ENCODE assay signal across 12 cellular contexts in genomic region chr3:152278674-152279427, GRCh38. TPM values are rescaled to one million over a fixed set of nuclear protein-coding genes. Genes with fewer than 3 reads are reported as not detected.
DNase-seq lines count a peak whose midpoint lies in the region; ATAC-seq lines count a peak whose summit lies in the region.
"Had no signal": no experiment of that assay in that cellular context is flagged by ENCODE, and none has a peak within 500 bp of the region (broad histone marks: within the 10 kb centered on the region; RNA-seq: fewer than 3 reads in every experiment).

No MANE protein-coding gene starts in this region.

- H3K9me3 Mint-ChIP-seq in activated naive CD8-positive, alpha-beta T cell treated with anti-CD3 and anti-CD28 coated beads, Interleukin-2, amount 10 ng/mL, durations not matched to agents 7 days and 5 days = no peaks in the 10 kb centered on the region

- H3K27ac Mint-ChIP-seq in activated naive CD8-positive, alpha-beta T cell treated with anti-CD3 and anti-CD28 coated beads, Interleukin-2, amount 10 ng/mL, durations not matched to agents 7 days and 5 days = peak overlapping the region; percentile 69

- no peak overlapping the region for H3K9ac ChIP-seq in muscle layer of colon (ENCODE audit: low read length)

- intact Hi-C loops in aorta (cut with DNase I) = loop anchor here (10.0 kb wide), 2 partner anchors 46 to 166 kb away; no protein-coding TSS in a partner anchor

- no peaks in the 10 kb centered on the region for H3K36me3 ChIP-seq in muscle layer of colon (ENCODE audit: insufficient read depth, low read length)
- no peaks in the 10 kb centered on the region for H3K36me3 ChIP-seq in aorta (ENCODE audit: control insufficient read depth in 1 of 2, insufficient read depth in 2 of 2, low read length in 1 of 2)

- no peaks in the 10 kb centered on the region for H3K27me3 Mint-ChIP-seq in activated naive CD8-positive, alpha-beta T cell treated with anti-CD3 and anti-CD28 coated beads, Interleukin-2, amount 10 ng/mL, durations not matched to agents 7 days and 5 days

- H3K27me3 ChIP-seq in muscle layer of colon (ENCODE audit: control insufficient read depth in 1 of 2, insufficient read depth in 2 of 2, low read length in 2 of 2) (no peaks in the 10 kb centered on the region), aorta (ENCODE audit: control insufficient read depth in 1 of 2, insufficient read depth in 2 of 2, low read length in 1 of 2) (no peaks in the 10 kb centered on the region)
- H3K27me3 ChIP-seq: body of pancreas had no signal

- peaks cover 80% of the 10 kb centered on the region for H3K4me1 ChIP-seq in muscle layer of colon (ENCODE audit: insufficient read depth, low read length)
- peaks cover 7 to 8% of the 10 kb centered on the region in 2 donors for H3K4me1 ChIP-seq in aorta (ENCODE audit: control insufficient read depth in 1 of 2, insufficient read depth in 2 of 2, low read length in 2 of 2)

- POLR2A ChIA-PET in activated naive CD8-positive, alpha-beta T cell treated with anti-CD3 and anti-CD28 coated beads, Interleukin-2, amount 10 ng/mL, durations not matched to agents 7 days and 5 days (lab: Charles Lee) = interaction anchor here (1.2 to 3.9 kb wide), 3 partner anchors 9 to 76 kb away, joined by 4 to 26 read pairs (median 5); partner anchors contain the start of gene MBNL1

- peak; percentile 13 for ATAC-seq in activated naive CD8-positive, alpha-beta T cell treated with anti-CD3 and anti-CD28 coated beads, Interleukin-2, amount 10 ng/mL, durations not matched to agents 7 days and 5 days (ENCODE audit: low read depth)
- ATAC-seq in aorta (ENCODE audit: low FRiP score) = no peak
- ATAC-seq: body of pancreas had no signal

- H3K27ac ChIP-seq in muscle layer of colon (ENCODE audit: low read depth, low read length) = peak overlapping the region; percentile 53
- H3K27ac ChIP-seq in aorta (ENCODE audit: low read depth in 1 of 2, low read length in 2 of 2) = peak overlapping the region; percentile 67 to 71

- H3K9me3 ChIP-seq in muscle layer of colon (ENCODE audit: low read length) (no peaks in the 10 kb centered on the region), aorta (ENCODE audit: control insufficient read depth, low read length) (no peaks in the 10 kb centered on the region)
- H3K9me3 ChIP-seq: body of pancreas had no signal

- peak; percentile 44 for DNase-seq in stimulated activated CD4-positive, alpha-beta T cell treated with anti-CD3 and anti-CD28 coated beads, Interleukin-4, amount 100 ng/mL, for 24 hours
- no peak for DNase-seq in stimulated activated CD4-positive, alpha-beta T cell treated with anti-CD3 and anti-CD28 coated beads, Interleukin-12 subunit alpha, Interleukin-12 subunit beta, amount 100 ng/mL, for 4 hours
- no peak for DNase-seq in activated naive CD8-positive, alpha-beta T cell treated with anti-CD3 and anti-CD28 coated beads, Interleukin-2, amount 10 ng/mL, durations not matched to agents 7 days and 5 days
- DNase-seq in aorta (no peak), HK-2 (ENCODE audit: unreplicated experiment) (no peak), NCI-H146 treated with DMSO at 0.1 percent for 48 hours (lab: John Stamatoyannopoulos, UW; ENCODE audit: unreplicated experiment) (no peak)
- DNase-seq in activated effector memory CD4-positive, alpha-beta T cell treated with Interleukin-2 at 50 U/mL for 16 hours = no peak
- DNase-seq: body of pancreas; COR-L47; KBM-7; stimulated activated CD4-positive, alpha-beta T cell treated with anti-CD3 and anti-CD28 coated beads, Interleukin-15, amount 100 ng/mL, for 24 hours had no signal

- H3K4me3 ChIP-seq in muscle layer of colon (ENCODE audit: low read depth in 1 of 2, low read length in 2 of 2) = peak overlapping the region in 1 of 2 donors; percentile 3
- H3K4me3 ChIP-seq in aorta (ENCODE audit: low read length in 2 of 2) = peak overlapping the region; percentile 40 to 41
- H3K4me3 ChIP-seq: body of pancreas had no signal

- peaks cover 68% of the 10 kb centered on the region for H3K4me1 Mint-ChIP-seq in activated naive CD8-positive, alpha-beta T cell treated with anti-CD3 and anti-CD28 coated beads, Interleukin-2, amount 10 ng/mL, durations not matched to agents 7 days and 5 days

- H3K36me3 Mint-ChIP-seq in activated naive CD8-positive, alpha-beta T cell treated with anti-CD3 and anti-CD28 coated beads, Interleukin-2, amount 10 ng/mL, durations not matched to agents 7 days and 5 days = peaks cover 20% of the 10 kb centered on the region

- 54 to 55% methylated on average over 6 of the region's 6 CpGs for WGBS in aorta, 2 donors

- H3K4me3 Mint-ChIP-seq in activated naive CD8-positive, alpha-beta T cell treated with anti-CD3 and anti-CD28 coated beads, Interleukin-2, amount 10 ng/mL, durations not matched to agents 7 days and 5 days = peak overlapping the region; percentile 77

RNA-seq across cellular contexts. Expression of gene MBNL1, which starts 10.1 kb away (rescaled TPM):
- total RNA-seq in activated naive CD8-positive, alpha-beta T cell treated with anti-CD3 and anti-CD28 coated beads, Interleukin-2, amount 10 ng/mL, durations not matched to agents 7 days and 5 days = 100 to 1,000 TPM; 446 to 447 TPM
- total RNA-seq in aorta = 100 to 1,000 TPM; 485 to 689 TPM
- 100 to 1,000 TPM; 141 to 182 TPM for polyA plus RNA-seq in aorta
